ENCODE assay signal across 16 cellular contexts in genomic region chr22:22870577-22871398, GRCh38.
DNase-seq lines count a peak whose midpoint lies in the region; ATAC-seq and TF ChIP-seq lines count a peak whose summit lies in the region.
"Had no signal": no experiment of that assay in that cellular context is flagged by ENCODE, and none has a peak within 500 bp of the region (broad histone marks: within the 10 kb centered on the region; RNA-seq: fewer than 3 reads in every experiment).

No MANE protein-coding gene starts in this region.

- no peaks in the 10 kb centered on the region for H3K27me3 ChIP-seq in KMS-11 (ENCODE audit: insufficient read depth, low read depth)

- H3K4me3 Mint-ChIP-seq in effector memory CD8-positive, alpha-beta T cell, result no peak overlapping the region
- no peak overlapping the region for H3K4me3 Mint-ChIP-seq in stimulated activated memory B cell treated with anti-CD40 and anti-IgM and Interleukin-4, amounts not matched to agents 10 μg/mL and 1 μg/mL and 100 μg/mL, for 72 hours
- H3K4me3 Mint-ChIP-seq: activated naive CD8-positive, alpha-beta T cell treated with anti-CD3 and anti-CD28 coated beads, Interleukin-2, amount 10 ng/mL, durations not matched to agents 7 days and 5 days; T-cell had no signal

- DNase-seq in NCI-H82 (lab: John Stamatoyannopoulos, UW), result peak; percentile 14
- DNase-seq in NCI-H82 treated with DMSO at 0.1 percent for 48 hours (lab: John Stamatoyannopoulos, UW; ENCODE audit: unreplicated experiment), result no peak
- no peak for DNase-seq in effector memory CD8-positive, alpha-beta T cell
- no peak for DNase-seq in EL
- no peak for DNase-seq in NCI-H2196 treated with DMSO at 0.1 percent for 48 hours (lab: John Stamatoyannopoulos, UW; ENCODE audit: unreplicated experiment)
- DNase-seq in KG1 (lab: John Stamatoyannopoulos, UW), result no peak
- DNase-seq: activated naive CD8-positive, alpha-beta T cell treated with anti-CD3 and anti-CD28 coated beads, Interleukin-2, amount 10 ng/mL, durations not matched to agents 7 days and 5 days; GF-D8; NCI-H1417; occipital lobe; stimulated activated CD4-positive, alpha-beta T cell treated with anti-CD3 and anti-CD28 coated beads, Interleukin-1b, Interleukin-23, amount 100 ng/mL, for 48 hours; stomach; T-cell had no signal

- peak overlapping the region in 1 of 2 donors; percentile 79 for H3K27ac Mint-ChIP-seq in effector memory CD8-positive, alpha-beta T cell
- H3K27ac Mint-ChIP-seq in stimulated activated memory B cell treated with anti-CD40 and anti-IgM and Interleukin-4, amounts not matched to agents 10 μg/mL and 1 μg/mL and 100 μg/mL, for 72 hours, result no peak overlapping the region
- H3K27ac Mint-ChIP-seq: activated naive CD8-positive, alpha-beta T cell treated with anti-CD3 and anti-CD28 coated beads, Interleukin-2, amount 10 ng/mL, durations not matched to agents 7 days and 5 days; T-cell had no signal

- H3K27me3 Mint-ChIP-seq in effector memory CD8-positive, alpha-beta T cell, result no peaks in the 10 kb centered on the region
- peaks cover 9% of the 10 kb centered on the region for H3K27me3 Mint-ChIP-seq in stimulated activated memory B cell treated with anti-CD40 and anti-IgM and Interleukin-4, amounts not matched to agents 10 μg/mL and 1 μg/mL and 100 μg/mL, for 72 hours
- H3K27me3 Mint-ChIP-seq: T-cell had no signal

- H3K9me3 Mint-ChIP-seq in effector memory CD8-positive, alpha-beta T cell, result no peaks in the 10 kb centered on the region
- H3K9me3 Mint-ChIP-seq in stimulated activated memory B cell treated with anti-CD40 and anti-IgM and Interleukin-4, amounts not matched to agents 10 μg/mL and 1 μg/mL and 100 μg/mL, for 72 hours, result peaks cover 2% of the 10 kb centered on the region
- H3K9me3 Mint-ChIP-seq: activated naive CD8-positive, alpha-beta T cell treated with anti-CD3 and anti-CD28 coated beads, Interleukin-2, amount 10 ng/mL, durations not matched to agents 7 days and 5 days had no signal

- no peaks in the 10 kb centered on the region for H3K79me2 ChIP-seq in KMS-11 (ENCODE audit: insufficient read depth, low read depth)

- H4K20me1 ChIP-seq in KMS-11 (ENCODE audit: insufficient read depth), result no peaks in the 10 kb centered on the region

- H3K4me3 ChIP-seq in KMS-11 (IDR thresholded peaks at IDR 0.05; ENCODE audit: insufficient read depth, low read depth, low read length), result no peak overlapping the region
- H3K4me3 ChIP-seq: gastroesophageal sphincter, stomach had no signal

- TF ChIP-seq CTCF in KMS-11 (conservative IDR thresholded peaks at IDR 0.05; ENCODE audit: low read depth, low read length), result peak; percentile 37; the same call in 1 of the 2 replicates

- H3K4me1 ChIP-seq in KMS-11 (ENCODE audit: low read depth, poor library complexity, severe bottlenecking), result peaks cover 65% of the 10 kb centered on the region

- H2AFZ ChIP-seq in KMS-11 (ENCODE audit: low read depth), result no peak overlapping the region

- peaks cover 23 to 31% of the 10 kb centered on the region in 2 donors for H3K4me1 Mint-ChIP-seq in effector memory CD8-positive, alpha-beta T cell (ENCODE audit: low read depth in 2 of 2)
- H3K4me1 Mint-ChIP-seq in stimulated activated memory B cell treated with anti-CD40 and anti-IgM and Interleukin-4, amounts not matched to agents 10 μg/mL and 1 μg/mL and 100 μg/mL, for 72 hours, result peaks cover 40% of the 10 kb centered on the region

- H3K36me3 Mint-ChIP-seq in effector memory CD8-positive, alpha-beta T cell (ENCODE audit: insufficient read depth), result no peaks in the 10 kb centered on the region
- H3K36me3 Mint-ChIP-seq in stimulated activated memory B cell treated with anti-CD40 and anti-IgM and Interleukin-4, amounts not matched to agents 10 μg/mL and 1 μg/mL and 100 μg/mL, for 72 hours, result no peaks in the 10 kb centered on the region
- H3K36me3 Mint-ChIP-seq: activated naive CD8-positive, alpha-beta T cell treated with anti-CD3 and anti-CD28 coated beads, Interleukin-2, amount 10 ng/mL, durations not matched to agents 7 days and 5 days had no signal

- no peak overlapping the region for H3K27ac ChIP-seq in KMS-11
- H3K27ac ChIP-seq: gastroesophageal sphincter, stomach had no signal

- H3K36me3 ChIP-seq in KMS-11 (ENCODE audit: insufficient read depth), result no peaks in the 10 kb centered on the region
- H3K36me3 ChIP-seq: gastroesophageal sphincter, stomach had no signal

- peak overlapping the region; percentile 21; the same call in 1 of the 2 replicates for H3K4me2 ChIP-seq in KMS-11

- peak; percentile 68 for ATAC-seq in effector memory CD8-positive, alpha-beta T cell (replicated peaks)
- ATAC-seq in stimulated activated memory B cell treated with anti-CD40 and anti-IgM and Interleukin-4, amounts not matched to agents 10 μg/mL and 1 μg/mL and 100 μg/mL, for 72 hours, result peak; percentile 36
- ATAC-seq: gastroesophageal sphincter had no signal

- H3K9ac ChIP-seq in KMS-11, result no peak overlapping the region
